8 cellular contexts compared by ENCODE assay signal in genomic region chr5:61815343-61815742, GRCh38.
"Had no signal": no experiment of that assay in that cellular context is flagged by ENCODE, and none has a peak within 500 bp of the region (broad histone marks: within the 10 kb centered on the region; RNA-seq: fewer than 3 reads in every experiment).

No MANE protein-coding gene starts in this region.

- H3K4me3 ChIP-seq: GM12878 had no signal

- DNase-seq: GDM1, GF-D8 had no signal

- FAIRE-seq: G401.6, GM12878, GM12891, GM12892, GM18507, GM19239 had no signal

- ATAC-seq: GM12878 had no signal
